22 cellular contexts compared by ENCODE assay signal in genomic region chr21:44894687-44895302, GRCh38. TPM values are rescaled to one million over a fixed set of nuclear protein-coding genes. Genes with fewer than 3 reads are reported as not detected.
DNase-seq lines count a peak whose midpoint lies in the region; ATAC-seq and TF ChIP-seq lines count a peak whose summit lies in the region.
"Had no signal": no experiment of that assay in that cellular context is flagged by ENCODE, and none has a peak within 500 bp of the region (broad histone marks: within the 10 kb centered on the region; RNA-seq: fewer than 3 reads in every experiment).

No MANE protein-coding gene starts in this region.

- no peaks in the 10 kb centered on the region for H3K36me3 ChIP-seq in HEK293 (ENCODE audit: control insufficient read depth in 2 of 2, insufficient read depth in 1 of 2, low read length in 2 of 2)
- peaks cover 99% of the 10 kb centered on the region for H3K36me3 ChIP-seq in neutrophil
- H3K36me3 ChIP-seq: Peyer's patch had no signal

- peak overlapping the region; percentile 3 to 77 for H3K27ac Mint-ChIP-seq in activated naive CD4-positive, alpha-beta T cell treated with anti-CD3 and anti-CD28 coated beads, Interleukin-2, amount 50 U/mL, for 72 hours

- intact Hi-C loops in right cardiac atrium (cut with DNase I), result loop anchor here in 1 of 4 donors (5.0 kb wide), 1 partner anchor 38 kb away; no protein-coding TSS in a partner anchor

- peaks cover 4% of the 10 kb centered on the region in 2 donors for H3K36me3 Mint-ChIP-seq in activated naive CD4-positive, alpha-beta T cell treated with anti-CD3 and anti-CD28 coated beads, Interleukin-2, amount 50 U/mL, for 72 hours
- H3K36me3 Mint-ChIP-seq: IgD-negative memory B cell had no signal

- H3K27me3 ChIP-seq in right cardiac atrium (ENCODE audit: control insufficient read depth, insufficient read depth) (no peaks in the 10 kb centered on the region), neutrophil (no peaks in the 10 kb centered on the region)
- H3K27me3 ChIP-seq: Peyer's patch had no signal

- CTCF ChIA-PET in HEK293 (lab: Yijun Ruan, JAX), result interaction anchor here (0.5 to 3.7 kb wide), 7 partner anchors 14 to 917 kb away, joined by 3 to 25 read pairs (median 4); no protein-coding TSS in a partner anchor

- WGBS in right cardiac atrium, result 82% methylated on average over 19 of the region's 19 CpGs

- H3K4me1 ChIP-seq in HEK293 (ENCODE audit: control insufficient read depth, insufficient read depth, low read length) (no peaks in the 10 kb centered on the region), right cardiac atrium (ENCODE audit: control insufficient read depth, insufficient read depth, low read length) (no peaks in the 10 kb centered on the region), neutrophil (ENCODE audit: control insufficient read depth in 1 of 2, insufficient read depth in 1 of 2, low read depth in 1 of 2, low read length in 1 of 2) (peaks cover 7 to 9% of the 10 kb centered on the region in 2 experiments)

- no peaks in the 10 kb centered on the region for H3K9me3 Mint-ChIP-seq in activated naive CD4-positive, alpha-beta T cell treated with anti-CD3 and anti-CD28 coated beads, Interleukin-2, amount 50 U/mL, for 72 hours
- H3K9me3 Mint-ChIP-seq: CD4-positive, alpha-beta T cell; IgD-negative memory B cell had no signal

- POLR2A ChIA-PET in HEK293 (lab: Yijun Ruan, JAX), result no interaction called here

- H3K9me3 ChIP-seq in HEK293 (ENCODE audit: control insufficient read depth, insufficient read depth, low read depth, low read length), result no peaks in the 10 kb centered on the region
- no peaks in the 10 kb centered on the region for H3K9me3 ChIP-seq in right cardiac atrium (ENCODE audit: control insufficient read depth, low read length)
- no peaks in the 10 kb centered on the region for H3K9me3 ChIP-seq in neutrophil
- H3K9me3 ChIP-seq: Peyer's patch had no signal

- DNase-seq in activated naive CD4-positive, alpha-beta T cell treated with anti-CD3 and anti-CD28 coated beads, Interleukin-2, amount 50 U/mL, for 72 hours (ENCODE audit: low spot score in 2 of 2), result no peak
- DNase-seq in activated naive CD4-positive, alpha-beta T cell treated with anti-CD3 and anti-CD28 coated beads, Interleukin-2, amount 50 U/mL, for 16 hours, result no peak
- peak in 2 of 3 donors; percentile 5 to 8 for DNase-seq in right cardiac atrium
- no peak for DNase-seq in coronary artery (ENCODE audit: low spot score)
- DNase-seq: AML-193; Calu3; CD4-positive, alpha-beta T cell; DMS53; H7; NCI-H1105 treated with DMSO at 0.1 percent for 48 hours; NCI-H1694 treated with DMSO at 0.1 percent for 48 hours; NCI-H2107; NCI-H2227 treated with DMSO at 0.1 percent for 48 hours; NCI-H524; Peyer's patch; SHP77 had no signal

- TF ChIP-seq CTCF in HEK293 (tag by site-specific recombination; IDR thresholded peaks at IDR 0.05) (no peak), neutrophil (IDR thresholded peaks at IDR 0.05) (no peak), coronary artery (IDR thresholded peaks at IDR 0.05) (no peak)

- H3K4me3 ChIP-seq in HEK293 (ENCODE audit: low read depth, low read length) (no peak overlapping the region), right cardiac atrium (ENCODE audit: low read length) (no peak overlapping the region), neutrophil (ENCODE audit: low read depth in 1 of 2, low read length in 1 of 2) (no peak overlapping the region), coronary artery (no peak overlapping the region)
- H3K4me3 ChIP-seq: Peyer's patch had no signal

- no peak for ATAC-seq in activated naive CD4-positive, alpha-beta T cell treated with anti-CD3 and anti-CD28 coated beads, Interleukin-2, amount 50 U/mL, for 72 hours
- ATAC-seq in right cardiac atrium, result no peak
- no peak for ATAC-seq in HG03139 (IDR thresholded peaks at IDR 0.05; ENCODE audit: unreplicated experiment)
- no peak for ATAC-seq in GM21723 (IDR thresholded peaks at IDR 0.05; ENCODE audit: unreplicated experiment)

- H3K27ac ChIP-seq in HEK293 (ENCODE audit: extremely low read depth, low read depth, low read length) (no peak overlapping the region), right cardiac atrium (ENCODE audit: low read length) (no peak overlapping the region), neutrophil (peak overlapping the region; percentile 93), coronary artery (no peak overlapping the region)
- H3K27ac ChIP-seq: Peyer's patch had no signal

TF ChIP-seq in HEK293, 187 proteins besides CTCF, POLR2A, EP300 and RAD21:
- peak; percentile 35 for TF ChIP-seq GLIS1 (tag by site-specific recombination; IDR thresholded peaks at IDR 0.05)
- TF ChIP-seq ZNF513 (tag by site-specific recombination; IDR thresholded peaks at IDR 0.05), result no peak
TF ChIP-seq in HEK293: peak in this region for 1.

RNA-seq across cellular contexts. Expression of gene PTTG1IP, which starts 21.3 kb away (rescaled TPM):
- total RNA-seq in activated naive CD4-positive, alpha-beta T cell treated with anti-CD3 and anti-CD28 coated beads, Interleukin-2, amount 50 U/mL, for 72 hours, result 10 to 100 TPM; 61.7 to 99.8 TPM
- total RNA-seq in right cardiac atrium, result 100 to 1,000 TPM; 192 to 206 (median 197) TPM
- 172 TPM for polyA plus RNA-seq in right cardiac atrium

RNA-seq across cellular contexts. Expression of gene ITGB2, which starts 25.9 kb away (rescaled TPM):
- total RNA-seq in activated naive CD4-positive, alpha-beta T cell treated with anti-CD3 and anti-CD28 coated beads, Interleukin-2, amount 50 U/mL, for 72 hours, result 100 to 1,000 TPM; 151 to 272 TPM
- total RNA-seq in right cardiac atrium, result 10 to 100 TPM; 19.1 to 46.5 (median 33.7) TPM
- 11.9 TPM for polyA plus RNA-seq in right cardiac atrium
- total RNA-seq: HT-29 had no signal

RNA-seq across cellular contexts. Expression of gene SLX9, which starts 45.0 kb away (rescaled TPM):
- total RNA-seq in activated naive CD4-positive, alpha-beta T cell treated with anti-CD3 and anti-CD28 coated beads, Interleukin-2, amount 50 U/mL, for 72 hours, result 10 to 100 TPM; 25.3 to 63.9 TPM
- total RNA-seq in right cardiac atrium, result 10 to 100 TPM; 19.2 to 26.5 (median 24.1) TPM
- polyA plus RNA-seq in right cardiac atrium, result 25.1 TPM

Comparison
In these comparisons a context has a peak if more than half of its experiments do, and no peak if none do; other contexts are left out.
1. DNase-seq: peak in right cardiac atrium (2 of 3); none in activated naive CD4-positive, alpha-beta T cell treated with anti-CD3 and anti-CD28 coated beads, Interleukin-2, amount 50 U/mL, for 72 hours (0 of 2), activated naive CD4-positive, alpha-beta T cell treated with anti-CD3 and anti-CD28 coated beads, Interleukin-2, amount 50 U/mL, for 16 hours (single experiment) and coronary artery (single experiment).